In the genomic region with DNA sequence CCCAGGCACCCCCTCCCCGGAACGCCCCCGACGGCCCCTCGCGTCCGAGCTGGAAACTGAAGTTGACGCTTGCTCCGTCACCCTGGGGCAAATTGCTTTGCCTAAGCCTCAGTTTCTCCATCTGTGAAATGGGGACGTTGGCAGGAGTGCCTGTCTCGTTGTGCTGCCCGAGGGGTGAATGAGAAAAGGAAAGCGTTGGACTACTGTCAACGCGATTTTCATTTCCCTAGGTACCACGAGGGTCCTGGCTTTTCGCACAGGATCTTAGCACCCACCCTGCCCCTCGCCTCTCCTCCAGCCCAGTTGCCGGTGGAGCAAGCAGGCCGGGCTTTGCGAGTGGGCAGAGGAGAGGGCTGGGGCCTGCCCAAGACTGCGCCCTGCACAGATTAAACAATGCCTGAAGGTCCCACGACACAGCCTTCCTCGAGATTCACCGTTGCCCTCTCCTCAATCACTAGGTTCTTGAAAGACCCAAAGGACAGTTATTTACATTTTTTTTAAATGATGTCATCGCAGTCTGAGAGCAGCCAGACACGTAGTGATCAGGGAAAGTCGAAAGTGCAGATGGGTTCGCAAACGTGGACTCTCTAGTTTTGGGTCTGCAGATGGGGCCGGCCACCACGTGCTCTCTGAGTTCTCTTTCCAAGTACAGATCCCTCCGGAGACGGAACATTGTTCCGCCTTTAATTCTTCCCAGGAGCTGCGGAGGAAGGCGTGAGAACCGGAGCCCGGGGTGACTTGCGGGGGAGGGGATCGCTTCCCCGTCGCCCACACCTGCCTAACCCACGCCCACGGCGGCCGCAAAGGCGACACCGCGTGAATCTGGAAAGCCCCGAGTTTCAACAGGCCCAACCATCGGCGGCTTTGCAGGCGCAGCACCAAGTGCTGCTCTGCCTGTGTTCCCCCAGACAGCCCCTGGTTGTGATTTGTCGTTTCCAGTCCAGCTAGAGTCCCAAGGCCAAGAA, we compare ENCODE assay signal across 8 cellular contexts. TPM values are rescaled to one million over a fixed set of nuclear protein-coding genes. Genes with fewer than 3 reads are reported as not detected.
A peak's percentile ranks its signal among the peaks of the same experiment; 100 is the strongest.
DNase-seq lines count a peak whose midpoint lies in the region; ATAC-seq and TF ChIP-seq lines count a peak whose summit lies in the region.

No MANE protein-coding gene starts in this region.

- no peaks in the 10 kb centered on the region for H3K36me3 Mint-ChIP-seq in immature natural killer cell

- peaks cover 17 to 33% (median 25%) of the 10 kb centered on the region in 3 donors for H3K27me3 Mint-ChIP-seq in immature natural killer cell (ENCODE audit: low read depth in 3 of 3)

- H3K9me3 Mint-ChIP-seq in immature natural killer cell, result no peaks in the 10 kb centered on the region

- peak overlapping the region in 3 of 6 donors; percentile 95 to 100 (median 99) for H3K27ac Mint-ChIP-seq in immature natural killer cell

- peaks cover 33 to 46% of the 10 kb centered on the region in 2 donors for H3K4me1 Mint-ChIP-seq in immature natural killer cell

- ATAC-seq in GM18508 (IDR thresholded peaks at IDR 0.05; ENCODE audit: insufficient read depth, unreplicated experiment) (peak; percentile 47), HG02943 (IDR thresholded peaks at IDR 0.05; ENCODE audit: low read depth, unreplicated experiment) (peak; percentile 58), SK-N-SH treated with all-trans-retinoic acid at 6 μM for 48 hours (no peak)

- H3K4me3 Mint-ChIP-seq in immature natural killer cell, result peak overlapping the region; percentile 81 to 94 (median 86)

- DNase-seq in T-helper 1 cell (peak; percentile 88 to 93 (median 92)), astrocyte of the hippocampus (ENCODE audit: low read depth, low spot score) (peak; percentile 72), immature natural killer cell (peak; percentile 96 to 98 (median 97)), cerebellar cortex (ENCODE audit: low spot score) (no peak)
- peak; percentile 72 to 77 for DNase-seq in stimulated activated CD4-positive, alpha-beta T cell treated with anti-CD3 and anti-CD28 coated beads, Interleukin-15, amount 100 ng/mL, for 48 hours (ENCODE audit: low read depth in 2 of 2)

TF ChIP-seq in SK-N-SH treated with all-trans-retinoic acid at 6 μM for 48 hours, 23 proteins besides CTCF, POLR2A, EP300 and RAD21:
- TF ChIP-seq, protein P1, sequence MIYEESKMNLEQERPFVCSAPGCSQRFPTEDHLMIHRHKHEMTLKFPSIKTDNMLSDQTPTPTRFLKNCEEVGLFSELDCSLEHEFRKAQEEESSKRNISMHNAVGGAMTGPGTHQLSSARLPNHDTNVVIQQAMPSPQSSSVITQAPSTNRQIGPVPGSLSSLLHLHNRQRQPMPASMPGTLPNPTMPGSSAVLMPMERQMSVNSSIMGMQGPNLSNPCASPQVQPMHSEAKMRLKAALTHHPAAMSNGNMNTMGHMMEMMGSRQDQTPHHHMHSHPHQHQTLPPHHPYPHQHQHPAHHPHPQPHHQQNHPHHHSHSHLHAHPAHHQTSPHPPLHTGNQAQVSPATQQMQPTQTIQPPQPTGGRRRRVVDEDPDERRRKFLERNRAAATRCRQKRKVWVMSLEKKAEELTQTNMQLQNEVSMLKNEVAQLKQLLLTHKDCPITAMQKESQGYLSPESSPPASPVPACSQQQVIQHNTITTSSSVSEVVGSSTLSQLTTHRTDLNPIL (CRISPR knock-in tag; IDR thresholded peaks at IDR 0.05; ENCODE audit: low read depth), result no peak
- TF ChIP-seq TCF4 (CRISPR knock-in tag; IDR thresholded peaks at IDR 0.05; ENCODE audit: borderline replicate concordance) (no peak), OSR1 (CRISPR knock-in tag; IDR thresholded peaks at IDR 0.05) (no peak), ZNF8 (CRISPR knock-in tag; IDR thresholded peaks at IDR 0.05) (no peak), ZC3H10 (CRISPR knock-in tag; IDR thresholded peaks at IDR 0.05) (no peak), ISL1 (CRISPR knock-in tag; IDR thresholded peaks at IDR 0.05) (no peak)

RNA-seq across cellular contexts. Expression of a gene that starts 54.1 kb away (rescaled TPM):
- not detected for polyA plus RNA-seq in immature natural killer cell
